1 cellular context compared by ENCODE assay signal in the genomic region with DNA sequence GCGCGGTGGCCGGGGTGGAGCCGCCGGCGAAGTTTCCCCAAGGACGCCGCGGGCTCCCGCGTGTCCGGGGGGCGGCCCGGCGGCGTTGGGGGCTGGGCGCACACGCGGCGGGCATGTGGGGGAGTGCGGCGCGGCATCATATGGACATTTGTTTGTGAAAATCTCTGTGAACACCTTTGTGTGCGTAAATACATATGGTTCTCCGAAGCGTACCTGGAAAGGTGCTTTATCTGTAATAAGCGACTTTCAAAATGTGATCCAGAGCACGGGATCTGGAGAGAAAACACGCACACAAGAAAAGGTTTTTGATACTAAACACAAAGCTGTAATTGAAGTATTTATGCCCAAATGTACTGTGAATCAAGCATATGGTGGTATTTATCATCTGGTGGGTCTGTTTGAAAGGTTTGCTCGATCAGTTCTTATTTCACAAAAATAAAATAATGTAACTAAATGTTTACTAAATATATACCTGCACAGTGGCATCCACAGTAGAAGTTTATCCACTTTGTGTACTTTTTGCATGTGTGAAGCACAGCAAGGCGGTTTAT.
TF ChIP-seq lines count a peak whose summit lies in the region.

No MANE protein-coding gene starts in this region.

TF ChIP-seq in WTC11, 78 proteins besides CTCF, POLR2A, EP300 and RAD21 (continued from another document):
- TF ChIP-seq, protein P1, sequence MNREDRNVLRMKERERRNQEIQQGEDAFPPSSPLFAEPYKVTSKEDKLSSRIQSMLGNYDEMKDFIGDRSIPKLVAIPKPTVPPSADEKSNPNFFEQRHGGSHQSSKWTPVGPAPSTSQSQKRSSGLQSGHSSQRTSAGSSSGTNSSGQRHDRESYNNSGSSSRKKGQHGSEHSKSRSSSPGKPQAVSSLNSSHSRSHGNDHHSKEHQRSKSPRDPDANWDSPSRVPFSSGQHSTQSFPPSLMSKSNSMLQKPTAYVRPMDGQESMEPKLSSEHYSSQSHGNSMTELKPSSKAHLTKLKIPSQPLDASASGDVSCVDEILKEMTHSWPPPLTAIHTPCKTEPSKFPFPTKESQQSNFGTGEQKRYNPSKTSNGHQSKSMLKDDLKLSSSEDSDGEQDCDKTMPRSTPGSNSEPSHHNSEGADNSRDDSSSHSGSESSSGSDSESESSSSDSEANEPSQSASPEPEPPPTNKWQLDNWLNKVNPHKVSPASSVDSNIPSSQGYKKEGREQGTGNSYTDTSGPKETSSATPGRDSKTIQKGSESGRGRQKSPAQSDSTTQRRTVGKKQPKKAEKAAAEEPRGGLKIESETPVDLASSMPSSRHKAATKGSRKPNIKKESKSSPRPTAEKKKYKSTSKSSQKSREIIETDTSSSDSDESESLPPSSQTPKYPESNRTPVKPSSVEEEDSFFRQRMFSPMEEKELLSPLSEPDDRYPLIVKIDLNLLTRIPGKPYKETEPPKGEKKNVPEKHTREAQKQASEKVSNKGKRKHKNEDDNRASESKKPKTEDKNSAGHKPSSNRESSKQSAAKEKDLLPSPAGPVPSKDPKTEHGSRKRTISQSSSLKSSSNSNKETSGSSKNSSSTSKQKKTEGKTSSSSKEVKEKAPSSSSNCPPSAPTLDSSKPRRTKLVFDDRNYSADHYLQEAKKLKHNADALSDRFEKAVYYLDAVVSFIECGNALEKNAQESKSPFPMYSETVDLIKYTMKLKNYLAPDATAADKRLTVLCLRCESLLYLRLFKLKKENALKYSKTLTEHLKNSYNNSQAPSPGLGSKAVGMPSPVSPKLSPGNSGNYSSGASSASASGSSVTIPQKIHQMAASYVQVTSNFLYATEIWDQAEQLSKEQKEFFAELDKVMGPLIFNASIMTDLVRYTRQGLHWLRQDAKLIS (CRISPR knock-in tag; IDR thresholded peaks at IDR 0.05; ENCODE audit: borderline replicate concordance) = no peak
TF ChIP-seq in WTC11: peak in this region for 0.
